ENCODE assay signal across 9 cellular contexts in genomic region chr7:33750177-33750576, GRCh38.
A peak's percentile ranks its signal among the peaks of the same experiment; 100 is the strongest.
DNase-seq lines count a peak whose midpoint lies in the region; ATAC-seq and TF ChIP-seq lines count a peak whose summit lies in the region.
"Had no signal": no experiment of that assay in that cellular context is flagged by ENCODE, and none has a peak within 500 bp of the region (broad histone marks: within the 10 kb centered on the region; RNA-seq: fewer than 3 reads in every experiment).

No MANE protein-coding gene starts in this region.

- H3K4me3 ChIP-seq in astrocyte of the spinal cord (ENCODE audit: low read depth, low read length), result no peak overlapping the region
- no peak overlapping the region for H3K4me3 ChIP-seq in spleen
- H3K4me3 ChIP-seq in ascending aorta, result no peak overlapping the region

- H3K9me3 ChIP-seq in spleen (no peaks in the 10 kb centered on the region), ascending aorta (no peaks in the 10 kb centered on the region)

- in situ Hi-C loops in astrocyte of the spinal cord (cut with HindIII; ENCODE audit: low sequenced_read_pairs), result no loop called here

- peak; percentile 98 for ATAC-seq in GM18499 (IDR thresholded peaks at IDR 0.05; ENCODE audit: insufficient read depth, unreplicated experiment)
- peak; percentile 91 for ATAC-seq in GM21515 (IDR thresholded peaks at IDR 0.05; ENCODE audit: unreplicated experiment)
- ATAC-seq in HG03135 (IDR thresholded peaks at IDR 0.05; ENCODE audit: unreplicated experiment), result peak; percentile 62
- ATAC-seq: foreskin keratinocyte had no signal

- CTCF ChIA-PET in GM10248 (lab: Yijun Ruan, JAX), result interaction anchor here (2.1 to 2.9 kb wide), 2 partner anchors 10 to 291 kb away, joined by 4 to 10 read pairs; no protein-coding TSS in a partner anchor

- H3K4me1 ChIP-seq in spleen (no peaks in the 10 kb centered on the region), ascending aorta (no peaks in the 10 kb centered on the region)

- TF ChIP-seq CTCF in astrocyte of the spinal cord (IDR thresholded peaks at IDR 0.05; ENCODE audit: low read depth, low read length) (no peak), GM10248 (IDR thresholded peaks at IDR 0.05; ENCODE audit: control extremely low read depth, extremely low read depth, low read depth, missing control alignments) (no peak), spleen (IDR thresholded peaks at IDR 0.05 in 8 of 11, conservative IDR thresholded peaks at IDR 0.05 in 3 of 11) (no peak), ascending aorta (IDR thresholded peaks at IDR 0.05) (no peak)

- intact Hi-C loops in spleen (cut with DNase I; ENCODE audit: low total_unique reads), result no loop called here
- intact Hi-C loops in ascending aorta (cut with DNase I), result no loop called here

- peak; percentile 31 for DNase-seq in astrocyte of the spinal cord (ENCODE audit: low read depth, low spot score)
- DNase-seq in GM10248 (ENCODE audit: extremely low spot score), result no peak
- DNase-seq in spleen, result no peak
- no peak for DNase-seq in hepatic stellate cell (ENCODE audit: low spot score)
- DNase-seq in ascending aorta (ENCODE audit: low spot score in 2 of 2), result no peak

- TF ChIP-seq POLR2A in spleen (IDR thresholded peaks at IDR 0.05), result no peak

- H3K27me3 ChIP-seq in spleen (replicated peaks in 1 of 7), result no peaks in the 10 kb centered on the region
- H3K27me3 ChIP-seq in ascending aorta, result no peaks in the 10 kb centered on the region
- H3K27me3 ChIP-seq: foreskin keratinocyte had no signal

- H3K27ac ChIP-seq in spleen (no peak overlapping the region), ascending aorta (no peak overlapping the region)
- H3K27ac ChIP-seq: foreskin keratinocyte had no signal

- H3K36me3 ChIP-seq in spleen (no peaks in the 10 kb centered on the region), ascending aorta (no peaks in the 10 kb centered on the region)

- 38 to 57% (median 50%) methylated on average over 1 of the region's 1 CpG for WGBS in spleen, 5 donors

- POLR2A ChIA-PET in GM10248 (lab: Yijun Ruan, JAX), result interaction anchor here (0.6 kb wide), 1 partner anchor 70 kb away, joined by 5 read pairs; no protein-coding TSS in a partner anchor
